10 cellular contexts compared by ENCODE assay signal in the genomic region with DNA sequence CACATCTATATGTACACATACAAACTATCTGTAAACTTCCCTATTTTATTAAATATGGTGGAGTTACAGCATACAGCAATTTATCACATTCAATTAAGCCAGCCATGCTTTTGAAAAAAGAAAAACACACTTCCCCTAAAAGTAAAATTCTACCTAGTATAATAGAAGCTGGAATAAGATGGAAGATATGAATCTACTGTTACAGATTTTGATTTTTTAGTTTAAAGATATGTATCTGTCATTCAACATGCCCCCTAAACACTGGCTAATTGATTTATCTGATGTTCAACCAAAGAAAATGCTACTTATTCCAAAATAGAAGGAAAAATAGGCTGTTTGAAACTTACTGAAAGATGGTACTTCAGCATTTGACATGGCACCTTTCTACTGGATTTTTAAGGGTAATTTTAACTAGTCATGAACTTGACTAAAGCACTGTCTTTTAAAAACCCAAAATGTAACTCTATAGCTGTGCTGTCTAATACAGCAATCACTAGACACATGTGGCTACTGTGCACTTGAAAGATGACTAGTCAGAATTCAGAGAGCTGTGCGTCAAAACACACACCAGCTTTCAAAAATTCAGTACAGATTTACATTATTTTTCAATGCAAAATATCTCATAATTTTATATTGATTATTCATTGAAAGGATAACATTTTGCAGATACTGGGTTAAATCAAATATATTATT.
"Had no signal": no experiment of that assay in that cellular context is flagged by ENCODE, and none has a peak within 500 bp of the region (broad histone marks: within the 10 kb centered on the region; RNA-seq: fewer than 3 reads in every experiment).

No MANE protein-coding gene starts in this region.

- ATAC-seq: HCT116, HepG2 had no signal

- H3K4me3 Mint-ChIP-seq: IgD-negative memory B cell had no signal

- H3K4me1 ChIP-seq: HAP-1 had no signal

- H3K9me3 ChIP-seq: HAP-1 had no signal

- H3K4me3 ChIP-seq: GM23248, HAP-1 had no signal

- H3K27ac ChIP-seq: GM23248, HL-60 had no signal

- H3K27me3 Mint-ChIP-seq: IgD-negative memory B cell had no signal

- H3K9ac ChIP-seq: GM23248 had no signal

- FAIRE-seq: HepG2 had no signal

- DNase-seq: GM23248, GOT3, H7, Kasumi-1, KG1 had no signal

- H3K27ac Mint-ChIP-seq: IgD-negative memory B cell had no signal

- H3K36me3 ChIP-seq: HAP-1 had no signal
